8 cellular contexts compared by ENCODE assay signal in the genomic region with DNA sequence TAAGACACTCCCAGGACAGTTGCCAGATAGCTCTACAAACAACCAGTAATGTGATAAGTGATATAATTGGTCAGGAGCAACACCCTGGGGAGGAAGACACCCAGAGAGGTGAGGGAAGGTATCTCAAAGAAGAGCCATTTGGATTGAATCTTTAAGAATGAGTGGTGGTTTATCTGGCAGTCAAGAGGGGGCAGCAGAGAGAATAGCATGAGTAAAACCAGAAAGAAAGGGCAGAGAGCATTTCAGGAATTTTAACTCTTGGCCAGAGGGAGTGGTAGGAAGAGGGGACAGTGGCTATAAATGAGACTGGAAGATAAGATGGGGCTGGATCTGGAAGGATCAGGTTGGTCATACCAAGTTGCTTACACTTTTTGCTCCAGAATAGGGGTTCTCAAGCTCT. TPM values are rescaled to one million over a fixed set of nuclear protein-coding genes. Genes with fewer than 3 reads are reported as not detected.
DNase-seq lines count a peak whose midpoint lies in the region; TF ChIP-seq lines count a peak whose summit lies in the region.

No MANE protein-coding gene starts in this region.

- H3K4me3 ChIP-seq in HEK293 (ENCODE audit: low read depth, low read length): no peak overlapping the region
- H3K4me3 ChIP-seq in NT2/D1 (ENCODE audit: insufficient read length, low read depth): no peak overlapping the region

- H3K4me3 Mint-ChIP-seq in nephron progenitor cell: no peak overlapping the region

- H3K27ac ChIP-seq in HEK293 (ENCODE audit: extremely low read depth, low read depth, low read length): no peak overlapping the region

- H3K27me3 Mint-ChIP-seq in nephron progenitor cell (ENCODE audit: low read depth, poor library complexity): peaks cover 9% of the 10 kb centered on the region

- no peak overlapping the region for H3K27ac Mint-ChIP-seq in nephron progenitor cell

- peaks cover 9% of the 10 kb centered on the region for H3K27me3 ChIP-seq in NT2/D1 (ENCODE audit: insufficient read depth, insufficient read length)

- H3K36me3 Mint-ChIP-seq in nephron progenitor cell (ENCODE audit: low read depth): no peaks in the 10 kb centered on the region

- 0 out of 2 replicates have a peak, but pooled peaks have one; percentile 47 for TF ChIP-seq CTCF in HEK293 (tag by site-specific recombination; IDR thresholded peaks at IDR 0.05)
- TF ChIP-seq CTCF in nephron progenitor cell (IDR thresholded peaks at IDR 0.05): peak; percentile 48

- H3K36me3 ChIP-seq in HEK293 (ENCODE audit: control insufficient read depth in 2 of 2, insufficient read depth in 1 of 2, low read length in 2 of 2) (no peaks in the 10 kb centered on the region), NT2/D1 (ENCODE audit: insufficient read depth, insufficient read length, low read length) (no peaks in the 10 kb centered on the region)

- CTCF ChIA-PET in HEK293 (lab: Yijun Ruan, JAX): interaction anchor here (0.7 to 1.4 kb wide), 13 partner anchors 12 to 856 kb away, joined by 3 to 5 read pairs (median 4); no protein-coding TSS in a partner anchor

- H3K4me1 Mint-ChIP-seq in nephron progenitor cell: peaks cover 34% of the 10 kb centered on the region

- H3K4me1 ChIP-seq in HEK293 (ENCODE audit: control insufficient read depth, insufficient read depth, low read length): no peaks in the 10 kb centered on the region
- no peaks in the 10 kb centered on the region for H3K4me1 ChIP-seq in NT2/D1 (ENCODE audit: insufficient read depth, insufficient read length)

- POLR2A ChIA-PET in HEK293 (lab: Yijun Ruan, JAX): no interaction called here

- no peaks in the 10 kb centered on the region for H3K9me3 ChIP-seq in HEK293 (ENCODE audit: control insufficient read depth, insufficient read depth, low read depth, low read length)
- no peaks in the 10 kb centered on the region for H3K9me3 ChIP-seq in NT2/D1 (ENCODE audit: insufficient read depth, low read length)

- H3K9me3 Mint-ChIP-seq in nephron progenitor cell: peaks cover 70% of the 10 kb centered on the region

- peak; percentile 14 for DNase-seq in DMS114 treated with DMSO at 0.1 percent for 48 hours (lab: John Stamatoyannopoulos, UW; ENCODE audit: unreplicated experiment)
- peak; percentile 81 for DNase-seq in NT2/D1 (ENCODE audit: low read depth, low spot score)
- DNase-seq in dermis blood vessel endothelial cell: peak; percentile 62
- DNase-seq in nephron progenitor cell: peak; percentile 26
- no peak for DNase-seq in activated CD4-positive, CD25-positive, alpha-beta regulatory T cell treated with anti-CD3 and anti-CD28 coated beads, Interleukin-2, amount 50 U/mL, for 72 hours
- no peak for DNase-seq in ecto neural progenitor cell (ENCODE audit: low spot score)
- no peak for DNase-seq in UCSD-AML1 (lab: John Stamatoyannopoulos, UW; ENCODE audit: unreplicated experiment)

- no peak overlapping the region for H3K9ac ChIP-seq in NT2/D1 (ENCODE audit: insufficient read length, low read depth)

TF ChIP-seq in HEK293, 187 proteins besides CTCF, POLR2A, EP300 and RAD21:
- TF ChIP-seq ZNF621 (tag by site-specific recombination; IDR thresholded peaks at IDR 0.05): no peak
- peak; percentile 54 for TF ChIP-seq ZNF654 (tag by site-specific recombination; IDR thresholded peaks at IDR 0.05; ENCODE audit: low read depth)
- peak; percentile 45; the same call in 1 of the 2 replicates for TF ChIP-seq BCL6B (tag by site-specific recombination; IDR thresholded peaks at IDR 0.05)
- peak; percentile 80 for TF ChIP-seq PRDM1 (tag by site-specific recombination; IDR thresholded peaks at IDR 0.05)
- no peak for TF ChIP-seq INSM2 (tag by site-specific recombination; IDR thresholded peaks at IDR 0.05)
- TF ChIP-seq ZNF341 (tag by site-specific recombination; IDR thresholded peaks at IDR 0.05; ENCODE audit: low read depth): peak; percentile 42
- no peak for TF ChIP-seq ZNF645 (tag by site-specific recombination; IDR thresholded peaks at IDR 0.05)
- no peak for TF ChIP-seq ZNF610 (tag by site-specific recombination; IDR thresholded peaks at IDR 0.05; ENCODE audit: borderline replicate concordance)
- TF ChIP-seq TCF7L2 (IDR thresholded peaks at IDR 0.05; ENCODE audit: borderline replicate concordance, low read depth, low read length): no peak

RNA-seq across cellular contexts. Expression of gene SEPTIN6, which starts 5.9 kb away (rescaled TPM):
- 22.8 and 40.9 TPM in 2 replicates for total RNA-seq in dermis blood vessel endothelial cell

RNA-seq across cellular contexts. Expression of gene SOWAHD, which starts 59.6 kb away (rescaled TPM):
- total RNA-seq in dermis blood vessel endothelial cell: 0.05 TPM in 1 of 2 replicates, not detected in the other

Comparison
In these comparisons a context has a peak if more than half of its experiments do, and no peak if none do; other contexts are left out.
1. DNase-seq: peak in DMS114 treated with DMSO at 0.1 percent for 48 hours (single experiment), NT2/D1 (single experiment), dermis blood vessel endothelial cell (single experiment) and nephron progenitor cell (single experiment); none in activated CD4-positive, CD25-positive, alpha-beta regulatory T cell treated with anti-CD3 and anti-CD28 coated beads, Interleukin-2, amount 50 U/mL, for 72 hours (single experiment), ecto neural progenitor cell (single experiment) and UCSD-AML1 (single experiment).